Comparison of ENCODE assay signal across 8 cellular contexts in genomic region chr7:106774768-106775551, GRCh38.
DNase-seq lines count a peak whose midpoint lies in the region; ATAC-seq and TF ChIP-seq lines count a peak whose summit lies in the region.
"Had no signal": no experiment of that assay in that cellular context is flagged by ENCODE, and none has a peak within 500 bp of the region (broad histone marks: within the 10 kb centered on the region; RNA-seq: fewer than 3 reads in every experiment).

No MANE protein-coding gene starts in this region.

- TF ChIP-seq CTCF in RWPE2 (IDR thresholded peaks at IDR 0.05; ENCODE audit: poor library complexity, severe bottlenecking) (no peak), choroid plexus epithelial cell (conservative IDR thresholded peaks at IDR 0.05; ENCODE audit: low read depth, low read length) (no peak)

- no peak overlapping the region for H3K4me3 ChIP-seq in RWPE2 (ENCODE audit: severe bottlenecking)
- no peak overlapping the region for H3K4me3 ChIP-seq in choroid plexus epithelial cell (ENCODE audit: low read depth, low read length)
- H3K4me3 ChIP-seq: ascending aorta had no signal

- no peak for ATAC-seq in RWPE2 (ENCODE audit: low read depth)
- ATAC-seq in sciatic nerve, result no peak
- no peak for ATAC-seq in HG03342 (IDR thresholded peaks at IDR 0.05; ENCODE audit: unreplicated experiment)
- ATAC-seq in GM18511 (IDR thresholded peaks at IDR 0.05; ENCODE audit: unreplicated experiment), result no peak

- H3K27ac ChIP-seq in RWPE2 (ENCODE audit: poor library complexity, severe bottlenecking), result peak overlapping the region; percentile 49
- H3K27ac ChIP-seq: ascending aorta had no signal

- peaks cover 34% of the 10 kb centered on the region for H3K4me1 ChIP-seq in RWPE2 (ENCODE audit: insufficient read depth, poor library complexity, severe bottlenecking)
- H3K4me1 ChIP-seq: ascending aorta had no signal

- no peaks in the 10 kb centered on the region for H3K36me3 ChIP-seq in RWPE2 (ENCODE audit: low read depth)
- H3K36me3 ChIP-seq: ascending aorta had no signal

- H3K9me3 ChIP-seq in RWPE2 (ENCODE audit: severe bottlenecking), result no peaks in the 10 kb centered on the region
- H3K9me3 ChIP-seq: ascending aorta had no signal

- intact Hi-C loops in sciatic nerve (cut with DNase I), result no loop called here

- DNase-seq in HK-2 (ENCODE audit: unreplicated experiment) (peak; percentile 58), RWPE2 (ENCODE audit: low spot score) (no peak), choroid plexus epithelial cell (ENCODE audit: low read depth) (peak; percentile 79), sciatic nerve (ENCODE audit: low spot score) (no peak)
- peak; percentile 16 for DNase-seq in stimulated activated CD4-positive, alpha-beta T cell treated with anti-CD3 and anti-CD28 coated beads, Interleukin-2, amount 100 ng/mL, for 4 hours (ENCODE audit: low read depth)

- H3K27me3 ChIP-seq in RWPE2 (ENCODE audit: insufficient read depth, poor library complexity, severe bottlenecking), result no peaks in the 10 kb centered on the region
- H3K27me3 ChIP-seq: ascending aorta had no signal

Comparison
In these comparisons a context has a peak if more than half of its experiments do, and no peak if none do; other contexts are left out.
1. DNase-seq: peak in HK-2 (single experiment), choroid plexus epithelial cell (single experiment) and stimulated activated CD4-positive, alpha-beta T cell treated with anti-CD3 and anti-CD28 coated beads, Interleukin-2, amount 100 ng/mL, for 4 hours (single experiment); none in RWPE2 (single experiment) and sciatic nerve (single experiment).